12 cellular contexts compared by ENCODE assay signal in genomic region chr2:33136056-33136455, GRCh38.
A peak's percentile ranks its signal among the peaks of the same experiment; 100 is the strongest.
DNase-seq lines count a peak whose midpoint lies in the region; ATAC-seq and TF ChIP-seq lines count a peak whose summit lies in the region.
"Had no signal": no experiment of that assay in that cellular context is flagged by ENCODE, and none has a peak within 500 bp of the region (broad histone marks: within the 10 kb centered on the region; RNA-seq: fewer than 3 reads in every experiment).

No MANE protein-coding gene starts in this region.

- peaks cover 5 to 55% (median 11%) of the 10 kb centered on the region in 3 donors for H3K4me1 ChIP-seq in esophagus squamous epithelium
- H3K4me1 ChIP-seq in osteoblast (ENCODE audit: insufficient read depth, low read length) = peaks cover 43% of the 10 kb centered on the region
- H3K4me1 ChIP-seq: thyroid gland had no signal

- peaks cover 49% of the 10 kb centered on the region for H3K79me2 ChIP-seq in osteoblast (ENCODE audit: insufficient read depth, low read length)

- no peak for TF ChIP-seq CTCF in esophagus squamous epithelium (IDR thresholded peaks at IDR 0.05)
- TF ChIP-seq CTCF in osteoblast (IDR thresholded peaks at IDR 0.05; ENCODE audit: extremely low read depth, low read depth, low read length) = no peak

- TF ChIP-seq POLR2A in esophagus squamous epithelium (IDR thresholded peaks at IDR 0.05) = no peak

- no peaks in the 10 kb centered on the region for H4K20me1 ChIP-seq in osteoblast (ENCODE audit: insufficient read depth, low read length)

- H3K4me3 ChIP-seq in esophagus squamous epithelium (peak overlapping the region in 3 of 4 donors; percentile 39 to 64 (median 45)), osteoblast (ENCODE audit: insufficient read depth, low read length) (peak overlapping the region; percentile 78)
- H3K4me3 ChIP-seq: thyroid gland had no signal

- H3K36me3 ChIP-seq in esophagus squamous epithelium (no peaks in the 10 kb centered on the region), osteoblast (ENCODE audit: insufficient read depth, low read length) (peaks cover 14% of the 10 kb centered on the region)
- H3K36me3 ChIP-seq: thyroid gland had no signal

- peak overlapping the region; percentile 75 for H3K4me2 ChIP-seq in osteoblast (ENCODE audit: insufficient read depth, low read length)

- DNase-seq in left cardiac atrium (peak; percentile 46), Right ventricle myocardium superior (no peak), esophagus squamous epithelium (lab: John Stamatoyannopoulos, UW) (no peak), osteoblast (ENCODE audit: insufficient read length, low spot score, missing footprints) (no peak), NCI-H345 (lab: John Stamatoyannopoulos, UW) (no peak)
- DNase-seq in activated CD4-positive, CD25-positive, alpha-beta regulatory T cell (lab: John Stamatoyannopoulos, UW) = no peak
- DNase-seq: activated naive CD4-positive, alpha-beta T cell treated with anti-CD3 and anti-CD28 coated beads, Interleukin-2, amount 10 ng/mL, durations not matched to agents 7 days and 5 days; midbrain; NCI-H2081 treated with DMSO at 0.1 percent for 48 hours had no signal

- intact Hi-C loops in left cardiac atrium (cut with DNase I) (no loop called here), Right ventricle myocardium superior (cut with DNase I) (no loop called here), esophagus squamous epithelium (cut with DNase I) (no loop called here)

- no peaks in the 10 kb centered on the region for H3K9me3 ChIP-seq in esophagus squamous epithelium
- H3K9me3 ChIP-seq in osteoblast (ENCODE audit: low read depth, low read length) = no peaks in the 10 kb centered on the region
- H3K9me3 ChIP-seq: thyroid gland had no signal

- H3K27me3 ChIP-seq in esophagus squamous epithelium = peaks cover 0 to 3% (median 0%) of the 10 kb centered on the region in 4 donors
- no peaks in the 10 kb centered on the region for H3K27me3 ChIP-seq in osteoblast (ENCODE audit: insufficient read depth, low read length)
- H3K27me3 ChIP-seq: thyroid gland had no signal

- peak overlapping the region in 3 of 4 donors; percentile 84 to 89 (median 84) for H3K27ac ChIP-seq in esophagus squamous epithelium
- H3K27ac ChIP-seq in osteoblast (ENCODE audit: low read depth, low read length) = peak overlapping the region; percentile 96
- H3K27ac ChIP-seq: thyroid gland had no signal

- ATAC-seq in left cardiac atrium (no peak), Right ventricle myocardium superior (ENCODE audit: poor library complexity) (no peak), GM21423 (IDR thresholded peaks at IDR 0.05; ENCODE audit: unreplicated experiment) (no peak), HG02981 (IDR thresholded peaks at IDR 0.05; ENCODE audit: unreplicated experiment) (no peak)

- 18 to 19% methylated on average over 4 of the region's 4 CpGs for WGBS in esophagus squamous epithelium, 2 donors

- no peak overlapping the region for H2AFZ ChIP-seq in osteoblast (ENCODE audit: low read length)
